11 cellular contexts compared by ENCODE assay signal in genomic region chr1:94949681-94950661, GRCh38.
A peak's percentile ranks its signal among the peaks of the same experiment; 100 is the strongest.
DNase-seq lines count a peak whose midpoint lies in the region; ATAC-seq and TF ChIP-seq lines count a peak whose summit lies in the region.
"Had no signal": no experiment of that assay in that cellular context is flagged by ENCODE, and none has a peak within 500 bp of the region (broad histone marks: within the 10 kb centered on the region; RNA-seq: fewer than 3 reads in every experiment).

No MANE protein-coding gene starts in this region.

- H3K4me3 ChIP-seq in fibroblast of mammary gland (ENCODE audit: control insufficient read depth, low read depth, low read length): no peak overlapping the region
- H3K4me3 ChIP-seq: breast epithelium, K562 had no signal

- DNase-seq in NCI-H2227 treated with DMSO at 0.1 percent for 48 hours (lab: John Stamatoyannopoulos, UW) (peak; percentile 71), NCI-H2227 (lab: John Stamatoyannopoulos, UW; ENCODE audit: unreplicated experiment) (no peak), NCI-H526 (lab: John Stamatoyannopoulos, UW) (peak; percentile 92 to 93), fibroblast of mammary gland (ENCODE audit: low read depth) (peak; percentile 64), T-helper 9 cell (no peak), GM19238 (ENCODE audit: insufficient read length, low spot score) (no peak)
- DNase-seq in activated CD4-positive, alpha-beta T cell treated with anti-CD3 and anti-CD28 coated beads for 1 hour: no peak
- DNase-seq: foreskin melanocyte had no signal

- TF ChIP-seq CTCF in fibroblast of mammary gland (conservative IDR thresholded peaks at IDR 0.05; ENCODE audit: control insufficient read depth, insufficient read depth, low read depth, low read length): no peak

- no peak for ATAC-seq in HG02759 (IDR thresholded peaks at IDR 0.05; ENCODE audit: unreplicated experiment)
- ATAC-seq: K562 had no signal

Comparison
In these comparisons a context has a peak if more than half of its experiments do, and no peak if none do; other contexts are left out.
1. DNase-seq: peak in NCI-H2227 treated with DMSO at 0.1 percent for 48 hours (single experiment), NCI-H526 (2 of 2) and fibroblast of mammary gland (single experiment); none in NCI-H2227 (single experiment), T-helper 9 cell (single experiment), activated CD4-positive, alpha-beta T cell treated with anti-CD3 and anti-CD28 coated beads for 1 hour (single experiment) and GM19238 (single experiment).